1 cellular context compared by ENCODE assay signal in the genomic region with DNA sequence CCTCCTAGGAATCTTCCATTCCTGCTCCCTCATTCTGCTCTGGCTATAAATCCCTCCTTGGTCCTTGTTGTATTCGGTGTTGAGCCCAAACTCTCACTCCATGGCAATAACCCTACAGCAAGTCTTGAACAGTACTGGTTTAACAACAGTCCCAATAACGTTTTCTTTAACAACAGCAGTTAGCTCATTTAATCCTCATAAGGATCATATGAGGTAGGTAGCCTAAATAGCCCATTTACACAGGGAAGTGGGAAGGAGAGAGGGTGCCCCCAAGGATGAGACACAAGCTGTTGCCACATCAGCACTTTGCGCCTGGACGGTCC.
TF ChIP-seq lines count a peak whose summit lies in the region.

No MANE protein-coding gene starts in this region.

TF ChIP-seq in GM12878, 131 proteins besides CTCF, POLR2A, EP300 and RAD21:
- TF ChIP-seq, protein P1, sequence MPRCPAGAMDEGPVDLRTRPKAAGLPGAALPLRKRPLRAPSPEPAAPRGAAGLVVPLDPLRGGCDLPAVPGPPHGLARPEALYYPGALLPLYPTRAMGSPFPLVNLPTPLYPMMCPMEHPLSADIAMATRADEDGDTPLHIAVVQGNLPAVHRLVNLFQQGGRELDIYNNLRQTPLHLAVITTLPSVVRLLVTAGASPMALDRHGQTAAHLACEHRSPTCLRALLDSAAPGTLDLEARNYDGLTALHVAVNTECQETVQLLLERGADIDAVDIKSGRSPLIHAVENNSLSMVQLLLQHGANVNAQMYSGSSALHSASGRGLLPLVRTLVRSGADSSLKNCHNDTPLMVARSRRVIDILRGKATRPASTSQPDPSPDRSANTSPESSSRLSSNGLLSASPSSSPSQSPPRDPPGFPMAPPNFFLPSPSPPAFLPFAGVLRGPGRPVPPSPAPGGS (IDR thresholded peaks at IDR 0.05; ENCODE audit: borderline replicate concordance, insufficient read depth, low read depth, low read length, poor library complexity, severe bottlenecking): no peak
- TF ChIP-seq SRF (IDR thresholded peaks at IDR 0.05; ENCODE audit: low read depth in 2 of 2, low read length in 2 of 2): no peak
- no peak for TF ChIP-seq BACH1 (IDR thresholded peaks at IDR 0.05; ENCODE audit: borderline replicate concordance)
- TF ChIP-seq, protein P2, sequence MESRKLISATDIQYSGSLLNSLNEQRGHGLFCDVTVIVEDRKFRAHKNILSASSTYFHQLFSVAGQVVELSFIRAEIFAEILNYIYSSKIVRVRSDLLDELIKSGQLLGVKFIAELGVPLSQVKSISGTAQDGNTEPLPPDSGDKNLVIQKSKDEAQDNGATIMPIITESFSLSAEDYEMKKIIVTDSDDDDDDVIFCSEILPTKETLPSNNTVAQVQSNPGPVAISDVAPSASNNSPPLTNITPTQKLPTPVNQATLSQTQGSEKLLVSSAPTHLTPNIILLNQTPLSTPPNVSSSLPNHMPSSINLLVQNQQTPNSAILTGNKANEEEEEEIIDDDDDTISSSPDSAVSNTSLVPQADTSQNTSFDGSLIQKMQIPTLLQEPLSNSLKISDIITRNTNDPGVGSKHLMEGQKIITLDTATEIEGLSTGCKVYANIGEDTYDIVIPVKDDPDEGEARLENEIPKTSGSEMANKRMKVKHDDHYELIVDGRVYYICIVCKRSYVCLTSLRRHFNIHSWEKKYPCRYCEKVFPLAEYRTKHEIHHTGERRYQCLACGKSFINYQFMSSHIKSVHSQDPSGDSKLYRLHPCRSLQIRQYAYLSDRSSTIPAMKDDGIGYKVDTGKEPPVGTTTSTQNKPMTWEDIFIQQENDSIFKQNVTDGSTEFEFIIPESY (IDR thresholded peaks at IDR 0.05): no peak
- no peak for TF ChIP-seq CBX3 (IDR thresholded peaks at IDR 0.05; ENCODE audit: borderline replicate concordance, low read depth)
- TF ChIP-seq TCF3 (IDR thresholded peaks at IDR 0.05; ENCODE audit: borderline replicate concordance, insufficient read depth, low read depth, low read length): no peak
- TF ChIP-seq SUPT20H (IDR thresholded peaks at IDR 0.05; ENCODE audit: borderline replicate concordance, control insufficient read depth, low read depth, low read length): no peak
- no peak for TF ChIP-seq POLR2AphosphoS5 (IDR thresholded peaks at IDR 0.05; ENCODE audit: low read length)
- TF ChIP-seq RB1 (IDR thresholded peaks at IDR 0.05; ENCODE audit: borderline replicate concordance): no peak
- TF ChIP-seq PML (IDR thresholded peaks at IDR 0.05; ENCODE audit: low read length): no peak
- no peak for TF ChIP-seq WRNIP1 (IDR thresholded peaks at IDR 0.05; ENCODE audit: borderline replicate concordance, low read depth, low read length)
